1 cellular context compared by ENCODE assay signal in genomic region chr2:178530625-178531142, GRCh38.
TF ChIP-seq lines count a peak whose summit lies in the region.

No MANE protein-coding gene starts in this region.

TF ChIP-seq in HepG2, 621 proteins besides CTCF, POLR2A, EP300 and RAD21 (continued from another document):
- TF ChIP-seq, protein P1, sequence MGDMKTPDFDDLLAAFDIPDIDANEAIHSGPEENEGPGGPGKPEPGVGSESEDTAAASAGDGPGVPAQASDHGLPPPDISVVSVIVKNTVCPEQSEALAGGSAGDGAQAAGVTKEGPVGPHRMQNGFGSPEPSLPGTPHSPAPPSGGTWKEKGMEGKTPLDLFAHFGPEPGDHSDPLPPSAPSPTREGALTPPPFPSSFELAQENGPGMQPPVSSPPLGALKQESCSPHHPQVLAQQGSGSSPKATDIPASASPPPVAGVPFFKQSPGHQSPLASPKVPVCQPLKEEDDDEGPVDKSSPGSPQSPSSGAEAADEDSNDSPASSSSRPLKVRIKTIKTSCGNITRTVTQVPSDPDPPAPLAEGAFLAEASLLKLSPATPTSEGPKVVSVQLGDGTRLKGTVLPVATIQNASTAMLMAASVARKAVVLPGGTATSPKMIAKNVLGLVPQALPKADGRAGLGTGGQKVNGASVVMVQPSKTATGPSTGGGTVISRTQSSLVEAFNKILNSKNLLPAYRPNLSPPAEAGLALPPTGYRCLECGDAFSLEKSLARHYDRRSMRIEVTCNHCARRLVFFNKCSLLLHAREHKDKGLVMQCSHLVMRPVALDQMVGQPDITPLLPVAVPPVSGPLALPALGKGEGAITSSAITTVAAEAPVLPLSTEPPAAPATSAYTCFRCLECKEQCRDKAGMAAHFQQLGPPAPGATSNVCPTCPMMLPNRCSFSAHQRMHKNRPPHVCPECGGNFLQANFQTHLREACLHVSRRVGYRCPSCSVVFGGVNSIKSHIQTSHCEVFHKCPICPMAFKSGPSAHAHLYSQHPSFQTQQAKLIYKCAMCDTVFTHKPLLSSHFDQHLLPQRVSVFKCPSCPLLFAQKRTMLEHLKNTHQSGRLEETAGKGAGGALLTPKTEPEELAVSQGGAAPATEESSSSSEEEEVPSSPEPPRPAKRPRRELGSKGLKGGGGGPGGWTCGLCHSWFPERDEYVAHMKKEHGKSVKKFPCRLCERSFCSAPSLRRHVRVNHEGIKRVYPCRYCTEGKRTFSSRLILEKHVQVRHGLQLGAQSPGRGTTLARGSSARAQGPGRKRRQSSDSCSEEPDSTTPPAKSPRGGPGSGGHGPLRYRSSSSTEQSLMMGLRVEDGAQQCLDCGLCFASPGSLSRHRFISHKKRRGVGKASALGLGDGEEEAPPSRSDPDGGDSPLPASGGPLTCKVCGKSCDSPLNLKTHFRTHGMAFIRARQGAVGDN (CRISPR knock-in tag; IDR thresholded peaks at IDR 0.05): no peak
- TF ChIP-seq ZNF335 (CRISPR knock-in tag; IDR thresholded peaks at IDR 0.05): no peak
